Comparison of ENCODE assay signal across 14 cellular contexts in genomic region chr20:63176448-63177133, GRCh38. TPM values are rescaled to one million over a fixed set of nuclear protein-coding genes. Genes with fewer than 3 reads are reported as not detected.
DNase-seq lines count a peak whose midpoint lies in the region; ATAC-seq and TF ChIP-seq lines count a peak whose summit lies in the region.
"Had no signal": no experiment of that assay in that cellular context is flagged by ENCODE, and none has a peak within 500 bp of the region (broad histone marks: within the 10 kb centered on the region; RNA-seq: fewer than 3 reads in every experiment).

No MANE protein-coding gene starts in this region.

- no peak for TF ChIP-seq CTCF in right atrium auricular region (IDR thresholded peaks at IDR 0.05)

- no peak for DNase-seq in stimulated activated naive CD8-positive, alpha-beta T cell treated with anti-CD3 and anti-CD28 coated beads, Interleukin-15, Interleukin-2, amounts not matched to agents 100 U/mL and 50 U/mL, for 24 hours
- DNase-seq in T-helper 17 cell (no peak), immature natural killer cell (no peak), globus pallidus (ENCODE audit: low spot score) (no peak), right atrium auricular region (ENCODE audit: low spot score) (no peak), NCI-H2081 treated with DMSO at 0.1 percent for 48 hours (lab: John Stamatoyannopoulos, UW) (no peak)
- DNase-seq: activated CD4-positive, alpha-beta T cell treated with anti-CD3 and anti-CD28 coated beads, Interleukin-2, amount 50 U/mL, for 4 hours; heart right ventricle; mammary epithelial cell; NCI-H1092 treated with DMSO at 0.1 percent for 48 hours; NCI-H748 treated with DMSO at 0.1 percent for 48 hours had no signal

- H3K27ac ChIP-seq in right atrium auricular region, result no peak overlapping the region
- H3K27ac ChIP-seq: heart right ventricle had no signal

- H3K27me3 ChIP-seq in right atrium auricular region, result peaks cover 38 to 55% of the 10 kb centered on the region in 2 donors

- H3K27ac Mint-ChIP-seq in stimulated activated naive CD8-positive, alpha-beta T cell treated with anti-CD3 and anti-CD28 coated beads, Interleukin-15, Interleukin-2, amounts not matched to agents 100 ng/mL and 50 ng/mL, for 24 hours, result peak overlapping the region; percentile 68
- H3K27ac Mint-ChIP-seq in T-helper 17 cell, result no peak overlapping the region
- H3K27ac Mint-ChIP-seq in immature natural killer cell, result no peak overlapping the region

- H3K36me3 ChIP-seq in right atrium auricular region, result no peaks in the 10 kb centered on the region
- H3K36me3 ChIP-seq: HAP-1, heart right ventricle had no signal

- H3K36me3 Mint-ChIP-seq in stimulated activated naive CD8-positive, alpha-beta T cell treated with anti-CD3 and anti-CD28 coated beads, Interleukin-15, Interleukin-2, amounts not matched to agents 100 ng/mL and 50 ng/mL, for 24 hours (ENCODE audit: low read depth), result no peaks in the 10 kb centered on the region
- H3K36me3 Mint-ChIP-seq in T-helper 17 cell (ENCODE audit: low read depth) (peaks cover 9% of the 10 kb centered on the region), immature natural killer cell (no peaks in the 10 kb centered on the region)

- no peak overlapping the region for H3K4me3 Mint-ChIP-seq in stimulated activated naive CD8-positive, alpha-beta T cell treated with anti-CD3 and anti-CD28 coated beads, Interleukin-15, Interleukin-2, amounts not matched to agents 100 ng/mL and 50 ng/mL, for 24 hours
- peak overlapping the region; percentile 82 for H3K4me3 Mint-ChIP-seq in T-helper 17 cell
- peak overlapping the region; percentile 30 to 73 (median 48) for H3K4me3 Mint-ChIP-seq in immature natural killer cell

- no peak overlapping the region for H3K4me3 ChIP-seq in right atrium auricular region
- H3K4me3 ChIP-seq: HAP-1 had no signal

- H3K4me1 Mint-ChIP-seq in stimulated activated naive CD8-positive, alpha-beta T cell treated with anti-CD3 and anti-CD28 coated beads, Interleukin-15, Interleukin-2, amounts not matched to agents 100 ng/mL and 50 ng/mL, for 24 hours (ENCODE audit: low read depth), result peaks cover 15% of the 10 kb centered on the region
- H3K4me1 Mint-ChIP-seq in T-helper 17 cell, result peaks cover 14% of the 10 kb centered on the region
- peaks cover 0 to 12% of the 10 kb centered on the region in 2 donors for H3K4me1 Mint-ChIP-seq in immature natural killer cell

- ATAC-seq in stimulated activated naive CD8-positive, alpha-beta T cell treated with anti-CD3 and anti-CD28 coated beads, Interleukin-15, Interleukin-2, amounts not matched to agents 100 U/mL and 50 U/mL, for 24 hours, result no peak
- ATAC-seq in T-helper 17 cell (no peak), GM21360 (IDR thresholded peaks at IDR 0.05; ENCODE audit: unreplicated experiment) (no peak)
- ATAC-seq: heart right ventricle had no signal

- peaks cover 0 to 46% of the 10 kb centered on the region in 2 donors for H3K4me1 ChIP-seq in right atrium auricular region

- H3K9me3 ChIP-seq in T-helper 17 cell (ENCODE audit: control insufficient read depth, low read length, poor library complexity, severe bottlenecking) (no peaks in the 10 kb centered on the region), right atrium auricular region (no peaks in the 10 kb centered on the region)
- H3K9me3 ChIP-seq: HAP-1, heart right ventricle had no signal

- no peaks in the 10 kb centered on the region for H3K9me3 Mint-ChIP-seq in stimulated activated naive CD8-positive, alpha-beta T cell treated with anti-CD3 and anti-CD28 coated beads, Interleukin-15, Interleukin-2, amounts not matched to agents 100 ng/mL and 50 ng/mL, for 24 hours
- H3K9me3 Mint-ChIP-seq in immature natural killer cell, result no peaks in the 10 kb centered on the region

- H3K27me3 Mint-ChIP-seq in stimulated activated naive CD8-positive, alpha-beta T cell treated with anti-CD3 and anti-CD28 coated beads, Interleukin-15, Interleukin-2, amounts not matched to agents 100 ng/mL and 50 ng/mL, for 24 hours, result peaks cover 39% of the 10 kb centered on the region
- peaks cover 39% of the 10 kb centered on the region for H3K27me3 Mint-ChIP-seq in T-helper 17 cell
- peaks cover 9 to 17% (median 11%) of the 10 kb centered on the region in 3 donors for H3K27me3 Mint-ChIP-seq in immature natural killer cell (ENCODE audit: low read depth in 3 of 3)

RNA-seq across cellular contexts. Expression of gene YTHDF1, which starts 39.3 kb away (rescaled TPM):
- total RNA-seq in T-helper 17 cell, result 10 to 100 TPM; 30.0 to 41.4 TPM
- polyA plus RNA-seq in immature natural killer cell, result 10 to 100 TPM; 22.6 to 30.7 (median 24.1) TPM
- total RNA-seq in right atrium auricular region, result 10 to 100 TPM; 15.7 to 26.1 TPM

RNA-seq across cellular contexts. Expression of gene BIRC7, which starts 59.1 kb away (rescaled TPM):
- not detected for total RNA-seq in T-helper 17 cell
- not detected for polyA plus RNA-seq in immature natural killer cell
- total RNA-seq in right atrium auricular region, result not detected
- total RNA-seq: mammary epithelial cell had no signal
- polyA plus RNA-seq: heart right ventricle, mammary epithelial cell had no signal
